In genomic region chr1:111507411-111508201, GRCh38 we compare ENCODE assay signal across 8 cellular contexts. TPM values are rescaled to one million over a fixed set of nuclear protein-coding genes. Genes with fewer than 3 reads are reported as not detected.
DNase-seq lines count a peak whose midpoint lies in the region; ATAC-seq and TF ChIP-seq lines count a peak whose summit lies in the region.

No MANE protein-coding gene starts in this region.

- intact Hi-C loops in dendritic cell treated with granulocyte-macrophage colony-stimulating factor and Interleukin-4, amounts not matched to agents 40 ng/mL and 50 ng/mL, for 4 days (cut with micrococcal nuclease), result loop anchor here (1.0 to 5.0 kb wide), 5 partner anchors 27 to 149 kb away; partner anchors contain the start of genes ATP5PB, C1orf162 and WDR77
- intact Hi-C loops in lower leg skin (cut with DNase I; ENCODE audit: low total_unique reads), result loop anchor here (5.0 to 10.0 kb wide), 2 partner anchors 147 to 265 kb away; no protein-coding TSS in a partner anchor

- no peak overlapping the region for H3K56ac ChIP-seq in H9 (ENCODE audit: insufficient read length, low read depth, low read length)

- no peak overlapping the region for H2BK20ac ChIP-seq in H9 (ENCODE audit: low read depth, low read length, poor library complexity, severe bottlenecking)

- no peak overlapping the region for H3K4ac ChIP-seq in H9 (ENCODE audit: low read depth, low read length)

- H3K9me3 ChIP-seq in H9 (ENCODE audit: control insufficient read depth, low read depth, low read length), result no peaks in the 10 kb centered on the region

- H4K91ac ChIP-seq in H9 (ENCODE audit: insufficient read length, low read depth, low read length), result no peak overlapping the region

- no peak overlapping the region for H4K8ac ChIP-seq in H9 (replicated peaks; ENCODE audit: insufficient read length, low read depth, low read length)

- WGBS in H9 (ENCODE audit: extremely low coverage, insufficient read length, low lambda C conversion rate), result no CpG with 5 or more reads among the region's 15 CpGs
- 20 to 24% methylated on average over 14 to 15 of the region's 15 CpGs for WGBS in lower leg skin, 2 donors

- peak overlapping the region; percentile 68 for H3K18ac ChIP-seq in H9 (ENCODE audit: insufficient read length, low read depth, low read length)

- no peaks in the 10 kb centered on the region for H3K27me3 ChIP-seq in H9 (ENCODE audit: insufficient read depth, low read length)

- H2BK5ac ChIP-seq in H9 (ENCODE audit: insufficient read length, low read length), result no peak overlapping the region

- H2AFZ ChIP-seq in H9 (ENCODE audit: low read length), result no peak overlapping the region

- H3K27ac Mint-ChIP-seq in H9 (peak overlapping the region in 2 of 3 experiments; percentile 63 to 85; a peak in 4 of 7 replicates), WTC11 (peak overlapping the region; percentile 50; the same call in 1 of the 2 replicates)
- H3K27ac Mint-ChIP-seq in dendritic cell treated with granulocyte-macrophage colony-stimulating factor and Interleukin-4, amounts not matched to agents 40 ng/mL and 50 ng/mL, for 4 days, result no peak overlapping the region

- no peak overlapping the region for H2BK15ac ChIP-seq in H9 (ENCODE audit: low read depth, low read length)

- no peak overlapping the region for H2AK5ac ChIP-seq in H9 (ENCODE audit: insufficient read length, low read length)

- H3K14ac ChIP-seq in H9 (ENCODE audit: insufficient read depth, low read length), result peak overlapping the region; percentile 84; the same call in 1 of the 2 replicates

- H3K9me3 Mint-ChIP-seq in H9 (no peaks in the 10 kb centered on the region), WTC11 (no peaks in the 10 kb centered on the region)
- no peaks in the 10 kb centered on the region for H3K9me3 Mint-ChIP-seq in dendritic cell treated with granulocyte-macrophage colony-stimulating factor and Interleukin-4, amounts not matched to agents 40 ng/mL and 50 ng/mL, for 4 days

- TF ChIP-seq POLR2A in lower leg skin (IDR thresholded peaks at IDR 0.05), result no peak

- peaks cover 3% of the 10 kb centered on the region for H3K27me3 Mint-ChIP-seq in H9 (ENCODE audit: low read depth)
- H3K27me3 Mint-ChIP-seq in WTC11 (ENCODE audit: low read depth), result no peaks in the 10 kb centered on the region
- no peaks in the 10 kb centered on the region for H3K27me3 Mint-ChIP-seq in dendritic cell treated with granulocyte-macrophage colony-stimulating factor and Interleukin-4, amounts not matched to agents 40 ng/mL and 50 ng/mL, for 4 days

- peak overlapping the region; percentile 57 to 72 for H3K4me3 Mint-ChIP-seq in H9
- H3K4me3 Mint-ChIP-seq in WTC11, result peak overlapping the region; percentile 63
- peak overlapping the region; percentile 59 for H3K4me3 Mint-ChIP-seq in dendritic cell treated with granulocyte-macrophage colony-stimulating factor and Interleukin-4, amounts not matched to agents 40 ng/mL and 50 ng/mL, for 4 days

- POLR2A ChIA-PET in WTC11 (lab: Charles Lee), result interaction anchor here (0.9 to 2.1 kb wide), 6 partner anchors 9 to 247 kb away, joined by 3 to 7 read pairs (median 6); partner anchors contain the start of gene RAP1A

- peak; percentile 49 for DNase-seq in GM03348 (ENCODE audit: low spot score)
- DNase-seq in H9, result peak; percentile 86
- peak; percentile 92 for DNase-seq in M059J (ENCODE audit: low read depth)
- DNase-seq in WTC11 (ENCODE audit: low spot score), result peak; percentile 79
- DNase-seq in lower leg skin (ENCODE audit: low spot score in 2 of 2), result peak; percentile 77 to 94
- DNase-seq in stimulated activated CD8-positive, alpha-beta memory T cell treated with anti-CD3 and anti-CD28 coated beads, Interleukin-12 subunit alpha, Interleukin-12 subunit beta, amount 100 ng/mL, for 1 hour (ENCODE audit: low read depth), result peak; percentile 32
- no peak for DNase-seq in NCI-H2171 treated with DMSO at 0.1 percent for 48 hours (lab: John Stamatoyannopoulos, UW)

- ATAC-seq in WTC11, result peak; percentile 88

- peaks cover 6 to 10% of the 10 kb centered on the region in 2 experiments for H3K4me1 Mint-ChIP-seq in H9
- peaks cover 7% of the 10 kb centered on the region for H3K4me1 Mint-ChIP-seq in WTC11
- H3K4me1 Mint-ChIP-seq in dendritic cell treated with granulocyte-macrophage colony-stimulating factor and Interleukin-4, amounts not matched to agents 40 ng/mL and 50 ng/mL, for 4 days (ENCODE audit: low read depth), result peaks cover 41% of the 10 kb centered on the region

- no peak for TF ChIP-seq CTCF in H9 (conservative IDR thresholded peaks at IDR 0.05)
- TF ChIP-seq CTCF in WTC11 (IDR thresholded peaks at IDR 0.05), result no peak
- TF ChIP-seq CTCF in lower leg skin (IDR thresholded peaks at IDR 0.05), result no peak

- H3K23me2 ChIP-seq in H9 (ENCODE audit: insufficient read length, low read depth, low read length, poor library complexity, severe bottlenecking), result no peaks in the 10 kb centered on the region

- H4K5ac ChIP-seq in H9 (ENCODE audit: insufficient read length, low read depth, low read length), result no peak overlapping the region

- H2BK12ac ChIP-seq in H9 (ENCODE audit: insufficient read length, low read depth, low read length), result no peak overlapping the region

- CTCF ChIA-PET in WTC11 (lab: Charles Lee), result interaction anchor here (0.6 to 3.5 kb wide), 64 partner anchors 9 to 543 kb away, joined by 3 to 71 read pairs (median 6); partner anchors contain the start of genes ATP5PB, DDX20, INKA2 and RAP1A

- no peaks in the 10 kb centered on the region for H3K4me1 ChIP-seq in H9 (ENCODE audit: insufficient read depth, low read length)

- H3K4me2 ChIP-seq in H9 (ENCODE audit: insufficient read depth, insufficient read length, low read length), result peak overlapping the region; percentile 60

- H3K9ac ChIP-seq in H9 (ENCODE audit: extremely low read depth, insufficient read length, low read length), result no peak overlapping the region

- H3K4me3 ChIP-seq in lower leg skin (ENCODE audit: low read depth, poor library complexity, severe bottlenecking), result no peak overlapping the region

- no peak overlapping the region for H3K23ac ChIP-seq in H9 (ENCODE audit: insufficient read length, low read depth, low read length)

- H3K79me1 ChIP-seq in H9 (ENCODE audit: insufficient read depth, low read depth, low read length, poor library complexity, severe bottlenecking), result no peaks in the 10 kb centered on the region

- H3K36me3 Mint-ChIP-seq in H9 (ENCODE audit: insufficient read depth in 1 of 3, low read depth in 3 of 3) (no peaks in the 10 kb centered on the region), WTC11 (no peaks in the 10 kb centered on the region)
- peaks cover 5% of the 10 kb centered on the region for H3K36me3 Mint-ChIP-seq in dendritic cell treated with granulocyte-macrophage colony-stimulating factor and Interleukin-4, amounts not matched to agents 40 ng/mL and 50 ng/mL, for 4 days (ENCODE audit: low read depth)

- H3T11ph ChIP-seq in H9 (ENCODE audit: low read length), result no peak overlapping the region

- no peak overlapping the region for H2BK120ac ChIP-seq in H9 (ENCODE audit: low read depth, low read length, poor library complexity, severe bottlenecking)

- H3K27ac ChIP-seq in H9 (ENCODE audit: insufficient read length, low read depth, low read length), result no peak overlapping the region

- H4K20me1 ChIP-seq in H9 (ENCODE audit: control insufficient read depth, insufficient read depth, insufficient read length), result no peaks in the 10 kb centered on the region

- no peaks in the 10 kb centered on the region for H3K79me2 ChIP-seq in H9 (ENCODE audit: insufficient read depth, low read length)

TF ChIP-seq in WTC11, 78 proteins besides CTCF, POLR2A, EP300 and RAD21 (continues in another document):
- TF ChIP-seq ERG (CRISPR knock-in tag; IDR thresholded peaks at IDR 0.05) (no peak), TEAD1 (CRISPR knock-in tag; IDR thresholded peaks at IDR 0.05) (peak; percentile 61; the same call in 1 of the 2 replicates), ESRRA (CRISPR knock-in tag; IDR thresholded peaks at IDR 0.05; ENCODE audit: borderline replicate concordance) (no peak), ZNF317 (CRISPR knock-in tag; IDR thresholded peaks at IDR 0.05; ENCODE audit: borderline replicate concordance, low read depth) (no peak), E2F5 (CRISPR knock-in tag; IDR thresholded peaks at IDR 0.05) (peak; percentile 63; the same call in 1 of the 2 replicates)

RNA-seq across cellular contexts. Expression of gene ADORA3, which starts 4.2 kb away (rescaled TPM):
- not detected in 2 replicates for total RNA-seq in H9 (2021)
- total RNA-seq in M059J (2014; rRNA removed; shearing (Covaris generic)), result not detected in 2 replicates
- total RNA-seq in WTC11 (2021), result 0.15 to 0.25 TPM in 2 of 3 replicates, not detected in the other
- 1 to 10 TPM in 3 of 4 donors, under 1 TPM in 1; 0.91 to 2.1 (median 1.8) TPM for total RNA-seq in lower leg skin

RNA-seq across cellular contexts. Expression of gene TMIGD3, which starts 4.2 kb away (rescaled TPM):
- total RNA-seq in H9 (2021) (not detected in 2 replicates), WTC11 (2021) (not detected in 3 replicates), lower leg skin (1 to 10 TPM in 1 of 4 donors, under 1 TPM in 2, not detected in 1; 0.54 to 1.2 (median 0.68) TPM)
- not detected in 2 replicates for total RNA-seq in M059J (2014; rRNA removed; shearing (Covaris generic))

RNA-seq across cellular contexts. Expression of gene C1orf162, which starts 33.8 kb away (rescaled TPM):
- total RNA-seq in H9 (2021) (0.35 TPM in 1 of 2 replicates, not detected in the other), WTC11 (2021) (0.77 to 0.92 TPM (median 0.78 TPM) in 3 replicates), lower leg skin (10 to 100 TPM in 3 of 4 donors, 1 to 10 TPM in 1; 2.4 to 15.3 (median 12.3) TPM)
- 0.05 TPM in 1 of 2 replicates, not detected in the other for total RNA-seq in M059J (2014; rRNA removed; shearing (Covaris generic))

RNA-seq across cellular contexts. Expression of gene ATP5PB, which starts 58.3 kb away (rescaled TPM):
- total RNA-seq in H9 (2021) (250 and 271 TPM in 2 replicates), WTC11 (2021) (243 to 284 TPM (median 253 TPM) in 3 replicates), lower leg skin (100 to 1,000 TPM; 113 to 219 (median 153) TPM)
- 486 and 582 TPM in 2 replicates for total RNA-seq in M059J (2014; rRNA removed; shearing (Covaris generic))

RNA-seq across cellular contexts. Expression of gene WDR77, which starts 58.5 kb away (rescaled TPM):
- total RNA-seq in H9 (2021) (70.9 and 74.2 TPM in 2 replicates), WTC11 (2021) (52.3 to 64.5 TPM (median 57.5 TPM) in 3 replicates), lower leg skin (10 to 100 TPM in 3 of 4 donors, 1 to 10 TPM in 1; 8.8 to 18.5 (median 12.7) TPM)
- total RNA-seq in M059J (2014; rRNA removed; shearing (Covaris generic)), result 52.9 and 84.5 TPM in 2 replicates
